Comparison of ENCODE assay signal across 8 cellular contexts in the genomic region with DNA sequence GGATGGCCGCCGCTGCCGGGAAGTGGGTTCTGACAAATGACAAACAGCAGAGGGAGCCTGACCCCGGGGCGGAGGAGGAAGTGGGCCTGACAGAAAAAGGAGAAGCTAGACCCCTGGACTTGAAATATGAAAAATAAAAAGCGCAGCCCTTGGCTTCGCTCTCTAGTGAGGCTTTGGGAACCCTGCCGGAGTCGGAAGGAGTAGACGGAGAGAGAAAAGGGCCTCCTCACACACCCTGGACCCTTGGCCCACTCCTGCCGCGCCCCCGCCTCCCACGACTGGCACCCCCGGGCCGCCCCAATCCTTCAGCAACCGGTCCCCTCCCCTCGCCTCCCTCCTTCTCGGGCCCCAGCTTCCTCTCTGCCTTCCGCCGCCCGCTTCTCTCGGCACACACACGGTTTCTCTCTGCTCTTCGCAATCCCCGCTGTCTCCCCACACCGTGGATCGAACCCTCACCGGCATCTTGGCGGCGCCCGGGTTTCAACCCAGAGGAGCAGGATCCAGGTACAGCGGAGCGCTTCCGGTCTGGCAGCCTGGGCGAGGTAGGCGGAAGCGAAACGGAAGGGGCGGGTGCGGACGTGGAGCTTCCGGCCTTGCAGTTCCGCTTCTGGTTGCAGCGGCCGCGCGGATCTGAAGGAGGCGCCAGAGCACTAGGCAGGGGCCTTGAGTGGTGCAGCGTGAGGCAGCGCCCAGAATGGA. TPM values are rescaled to one million over a fixed set of nuclear protein-coding genes. Genes with fewer than 3 reads are reported as not detected.
DNase-seq lines count a peak whose midpoint lies in the region; ATAC-seq and TF ChIP-seq lines count a peak whose summit lies in the region.

A gene (minus strand): TSS at position 539 of the 699 bp plus-strand sequence. CDS start 77 bp downstream, at position 462.

- peaks cover 51% of the 10 kb centered on the region for H3K36me3 Mint-ChIP-seq in activated CD4-positive, alpha-beta T cell treated with anti-CD3 and anti-CD28 coated beads, Interleukin-2, amount 10 ng/mL, durations not matched to agents 24 days and 14 days (ENCODE audit: low read depth)

- peaks cover 37% of the 10 kb centered on the region for H3K4me1 Mint-ChIP-seq in activated CD4-positive, alpha-beta T cell treated with anti-CD3 and anti-CD28 coated beads, Interleukin-2, amount 10 ng/mL, durations not matched to agents 24 days and 14 days

- DNase-seq in C1 segment of cervical spinal cord (lab: John Stamatoyannopoulos, UW) (peak; percentile 44 to 92 (median 87)), NCI-H526 (lab: John Stamatoyannopoulos, UW) (peak; percentile 89 to 97), coronary artery (ENCODE audit: low spot score) (peak; percentile 94), left colon (peak; percentile 95 to 97)
- peak; percentile 98 for DNase-seq in activated CD4-positive, alpha-beta T cell treated with anti-CD3 and anti-CD28 coated beads, Interleukin-2, amount 10 ng/mL, durations not matched to agents 24 days and 14 days
- DNase-seq in stimulated activated CD4-positive, alpha-beta T cell treated with anti-CD3 and anti-CD28 coated beads, Interleukin-1b, Interleukin-23, amount 100 ng/mL, for 48 hours: peak; percentile 96

- H3K27ac Mint-ChIP-seq in activated CD4-positive, alpha-beta T cell treated with anti-CD3 and anti-CD28 coated beads, Interleukin-2, amount 10 ng/mL, durations not matched to agents 24 days and 14 days: peak within 1 kb of the TSS; percentile 100

- TF ChIP-seq CTCF in coronary artery (IDR thresholded peaks at IDR 0.05): peak; percentile 73

- intact Hi-C loops in activated CD4-positive, alpha-beta T cell treated with anti-CD3 and anti-CD28 coated beads, Interleukin-2, amount 10 ng/mL, durations not matched to agents 24 days and 14 days (cut with micrococcal nuclease): loop anchor here (1.0 to 2.0 kb wide), 5 partner anchors 18 to 248 kb away; a partner anchor contains a TSS
- intact Hi-C loops in left colon (cut with DNase I, micrococcal nuclease): no loop called here

- peak within 1 kb of the TSS; percentile 83 to 91 for H3K27ac ChIP-seq in coronary artery

- ATAC-seq in GM19324 (IDR thresholded peaks at IDR 0.05; ENCODE audit: low FRiP score, unreplicated experiment) (peak; percentile 93), HG03469 (IDR thresholded peaks at IDR 0.05; ENCODE audit: unreplicated experiment) (peak; percentile 74), left colon (peak; percentile 97)

- H3K27me3 Mint-ChIP-seq in activated CD4-positive, alpha-beta T cell treated with anti-CD3 and anti-CD28 coated beads, Interleukin-2, amount 10 ng/mL, durations not matched to agents 24 days and 14 days: no peaks in the 10 kb centered on the region

- peak within 1 kb of the TSS; percentile 100 for H3K4me3 Mint-ChIP-seq in activated CD4-positive, alpha-beta T cell treated with anti-CD3 and anti-CD28 coated beads, Interleukin-2, amount 10 ng/mL, durations not matched to agents 24 days and 14 days

- no peaks in the 10 kb centered on the region for H3K9me3 Mint-ChIP-seq in activated CD4-positive, alpha-beta T cell treated with anti-CD3 and anti-CD28 coated beads, Interleukin-2, amount 10 ng/mL, durations not matched to agents 24 days and 14 days

- H3K4me3 ChIP-seq in coronary artery: peak within 1 kb of the TSS; percentile 84

RNA-seq across cellular contexts. Expression of the gene that starts here (rescaled TPM):
- 285 and 300 TPM in 2 replicates for total RNA-seq in activated CD4-positive, alpha-beta T cell treated with anti-CD3 and anti-CD28 coated beads, Interleukin-2, amount 10 ng/mL, durations not matched to agents 24 days and 14 days
- 100 to 1,000 TPM; 276 to 284 TPM for total RNA-seq in left colon

Comparison
In these comparisons a context has a peak if more than half of its experiments do, and no peak if none do; other contexts are left out.
1. Peak in every context shown above with its lines: DNase-seq, ATAC-seq, H3K4me3 ChIP-seq and H3K27ac ChIP-seq.